1 cellular context compared by ENCODE assay signal in genomic region chr4:38670939-38671593, GRCh38.
TF ChIP-seq lines count a peak whose summit lies in the region.

No MANE protein-coding gene starts in this region.

TF ChIP-seq in SK-N-SH, 30 proteins besides CTCF, POLR2A, EP300 and RAD21 (continued from another document):
- no peak for TF ChIP-seq IRF3 (IDR thresholded peaks at IDR 0.05; ENCODE audit: low read depth, low read length)
- TF ChIP-seq, protein P1, sequence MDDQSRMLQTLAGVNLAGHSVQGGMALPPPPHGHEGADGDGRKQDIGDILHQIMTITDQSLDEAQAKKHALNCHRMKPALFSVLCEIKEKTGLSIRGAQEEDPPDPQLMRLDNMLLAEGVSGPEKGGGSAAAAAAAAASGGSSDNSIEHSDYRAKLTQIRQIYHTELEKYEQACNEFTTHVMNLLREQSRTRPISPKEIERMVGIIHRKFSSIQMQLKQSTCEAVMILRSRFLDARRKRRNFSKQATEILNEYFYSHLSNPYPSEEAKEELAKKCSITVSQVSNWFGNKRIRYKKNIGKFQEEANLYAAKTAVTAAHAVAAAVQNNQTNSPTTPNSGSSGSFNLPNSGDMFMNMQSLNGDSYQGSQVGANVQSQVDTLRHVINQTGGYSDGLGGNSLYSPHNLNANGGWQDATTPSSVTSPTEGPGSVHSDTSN (IDR thresholded peaks at IDR 0.05) = no peak
- TF ChIP-seq FOXJ3 (CRISPR knock-in tag; IDR thresholded peaks at IDR 0.05) = no peak
TF ChIP-seq in SK-N-SH: peak in this region for 0.
